8 cellular contexts compared by ENCODE assay signal in the genomic region with DNA sequence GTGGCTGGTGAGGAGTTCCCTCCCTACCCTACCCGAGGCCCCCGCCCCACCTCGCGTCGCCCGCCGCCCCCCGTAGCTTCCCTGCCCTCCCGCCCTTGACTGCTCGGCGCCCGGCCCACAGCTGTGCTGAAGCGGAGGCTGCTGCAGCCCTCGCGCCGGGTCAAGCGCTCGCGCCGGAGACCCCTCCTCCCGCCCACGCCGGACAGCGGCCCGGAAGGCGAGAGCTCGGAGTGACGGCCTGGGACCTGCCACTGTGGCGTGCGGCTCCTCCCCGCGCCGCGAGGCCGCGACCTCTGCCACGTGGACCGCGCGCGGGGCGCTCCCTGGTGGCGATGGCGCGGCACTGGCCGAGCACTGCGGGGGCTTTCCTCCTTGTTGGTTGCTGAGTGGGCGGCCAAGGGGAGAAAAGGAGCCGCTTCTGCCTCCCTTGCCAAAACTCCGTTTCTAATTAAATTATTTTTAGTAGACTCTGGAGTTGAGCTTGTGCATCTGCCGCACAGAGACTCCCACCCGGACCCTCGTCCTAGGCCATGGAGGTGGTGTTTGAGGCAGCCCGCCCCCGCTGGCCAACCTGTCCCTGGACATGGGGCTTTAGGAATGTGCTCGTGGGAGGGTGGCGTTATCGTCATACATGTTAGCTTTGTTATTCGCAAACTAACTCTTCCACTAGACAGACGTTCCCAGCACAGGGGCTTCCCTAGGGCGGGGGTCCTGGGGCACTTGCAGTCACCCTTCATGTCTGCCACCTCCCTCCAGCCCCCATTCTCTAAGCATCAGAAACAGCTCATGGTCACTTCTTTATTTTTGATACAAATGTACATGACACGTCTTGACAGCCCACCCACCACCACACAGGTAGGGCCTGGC. TPM values are rescaled to one million over a fixed set of nuclear protein-coding genes. Genes with fewer than 3 reads are reported as not detected.
DNase-seq lines count a peak whose midpoint lies in the region; ATAC-seq and TF ChIP-seq lines count a peak whose summit lies in the region.

No MANE protein-coding gene starts in this region.

- ATAC-seq in HG03469 (IDR thresholded peaks at IDR 0.05; ENCODE audit: unreplicated experiment): no peak

- no peaks in the 10 kb centered on the region for H3K4me1 Mint-ChIP-seq in Calu3 (ENCODE audit: low read depth, unreplicated experiment)

- H3K36me3 Mint-ChIP-seq in Calu3 (ENCODE audit: insufficient read depth, unreplicated experiment): peaks cover 42% of the 10 kb centered on the region

- H3K4me1 ChIP-seq in OCI-LY7 (ENCODE audit: insufficient read depth, low read length, poor library complexity, severe bottlenecking) (peaks cover 13% of the 10 kb centered on the region), adrenal gland (replicated peaks in 1 of 2) (peaks cover 22 to 24% of the 10 kb centered on the region in 2 donors), smooth muscle cell (ENCODE audit: low read depth) (peaks cover 16% of the 10 kb centered on the region)

- 18 to 64% (median 30%) methylated on average over 15 to 62 of the region's 62 CpGs for WGBS in adrenal gland, 4 donors
- WGBS in smooth muscle cell (ENCODE audit: low lambda C conversion rate): 22% methylated on average over 55 of the region's 62 CpGs

- H3K4me3 Mint-ChIP-seq in Calu3 (ENCODE audit: low read depth, unreplicated experiment): peak overlapping the region; percentile 18

- POLR2A ChIA-PET in OCI-LY7 (lab: Charles Lee): interaction anchor here (0.6 kb wide), 1 partner anchor 89 kb away, joined by 5 read pairs; no protein-coding TSS in a partner anchor

- H3K4me3 ChIP-seq in OCI-LY7 (ENCODE audit: low read depth, low read length, poor library complexity, severe bottlenecking): no peak overlapping the region
- peak overlapping the region in 1 of 4 donors; percentile 49 for H3K4me3 ChIP-seq in adrenal gland
- peak overlapping the region; percentile 29 for H3K4me3 ChIP-seq in smooth muscle cell

- H3K36me3 ChIP-seq in OCI-LY7 (ENCODE audit: insufficient read depth, low read length): peaks cover 47% of the 10 kb centered on the region
- H3K36me3 ChIP-seq in adrenal gland (replicated peaks in 1 of 2): peaks cover 0 to 42% of the 10 kb centered on the region in 2 donors
- no peaks in the 10 kb centered on the region for H3K36me3 ChIP-seq in smooth muscle cell (ENCODE audit: low read depth)

- H3K27me3 ChIP-seq in adrenal gland (no peaks in the 10 kb centered on the region), smooth muscle cell (ENCODE audit: low read depth) (no peaks in the 10 kb centered on the region)

- TF ChIP-seq POLR2A in adrenal gland (IDR thresholded peaks at IDR 0.05): no peak

- DNase-seq in Calu3 (no peak), OCI-LY7 (ENCODE audit: low spot score) (peak; percentile 60), adrenal gland (peak; percentile 49 to 80 (median 63)), hepatic stellate cell (ENCODE audit: low spot score) (peak; percentile 81), smooth muscle cell (lab: John Stamatoyannopoulos, UW; ENCODE audit: unreplicated experiment) (peak; percentile 55), GF-D8 (lab: John Stamatoyannopoulos, UW) (no peak), HK-2 (ENCODE audit: unreplicated experiment) (no peak)

- H3K27me3 Mint-ChIP-seq in Calu3 (ENCODE audit: unreplicated experiment): no peaks in the 10 kb centered on the region

- H3K27ac Mint-ChIP-seq in Calu3 (ENCODE audit: unreplicated experiment): no peak overlapping the region

- H3K4me2 ChIP-seq in OCI-LY7 (ENCODE audit: low read length): peak overlapping the region; percentile 41; the same call in 1 of the 2 replicates
- H3K4me2 ChIP-seq in smooth muscle cell: peak overlapping the region; percentile 76

- H3K9me3 ChIP-seq in OCI-LY7 (ENCODE audit: low read length) (no peaks in the 10 kb centered on the region), adrenal gland (replicated peaks in 1 of 3) (no peaks in the 10 kb centered on the region), smooth muscle cell (replicated peaks; ENCODE audit: low read depth) (no peaks in the 10 kb centered on the region)

- peaks cover 7% of the 10 kb centered on the region for H3F3A ChIP-seq in smooth muscle cell (ENCODE audit: low read depth)

- H2AFZ ChIP-seq in OCI-LY7 (ENCODE audit: low read length) (no peak overlapping the region), smooth muscle cell (ENCODE audit: low read depth) (no peak overlapping the region)

- CTCF ChIA-PET in Calu3 (lab: Charles Lee): interaction anchor here (0.6 kb wide), 1 partner anchor 1278 kb away, joined by 3 read pairs; no protein-coding TSS in a partner anchor
- CTCF ChIA-PET in OCI-LY7 (lab: Charles Lee; ENCODE audit: unreplicated experiment): interaction anchor here (0.7 kb wide), 1 partner anchor 46 kb away, joined by 3 read pairs; no protein-coding TSS in a partner anchor

- no peak overlapping the region for H3K27ac ChIP-seq in OCI-LY7 (ENCODE audit: low read depth, low read length, poor library complexity, severe bottlenecking)
- peak overlapping the region in 3 of 5 donors; percentile 44 to 76 (median 49) for H3K27ac ChIP-seq in adrenal gland
- H3K27ac ChIP-seq in smooth muscle cell (ENCODE audit: low read depth): peak overlapping the region; percentile 5

- BruUV-seq in Calu3 (replicated peaks; lab: Mats Ljungman, UMichigan) (no TSS peak), OCI-LY7 (replicated peaks; lab: Mats Ljungman, UMichigan) (no TSS peak)

- TF ChIP-seq CTCF in Calu3 (IDR thresholded peaks at IDR 0.05; ENCODE audit: unreplicated experiment) (no peak), OCI-LY7 (conservative IDR thresholded peaks at IDR 0.05; ENCODE audit: low read length) (peak; percentile 69), adrenal gland (IDR thresholded peaks at IDR 0.05) (peak; percentile 45 to 83 (median 63)), smooth muscle cell (IDR thresholded peaks at IDR 0.05; ENCODE audit: borderline replicate concordance, insufficient read depth, poor library complexity, severe bottlenecking) (peak; percentile 80)

- H3K9me3 Mint-ChIP-seq in Calu3 (ENCODE audit: low read depth, unreplicated experiment): no peaks in the 10 kb centered on the region

- H3K9me2 ChIP-seq in OCI-LY7 (ENCODE audit: insufficient read depth, low read length): no peaks in the 10 kb centered on the region

- no peak overlapping the region for H3K9ac ChIP-seq in smooth muscle cell (ENCODE audit: low read depth)

- intact Hi-C loops in Calu3 (cut with micrococcal nuclease; ENCODE audit: unreplicated experiment) (no loop called here), OCI-LY7 (cut with micrococcal nuclease; ENCODE audit: unreplicated experiment) (no loop called here), adrenal gland (cut with DNase I) (no loop called here)

- H3K79me2 ChIP-seq in OCI-LY7 (ENCODE audit: insufficient read depth, low read depth, low read length) (no peaks in the 10 kb centered on the region), smooth muscle cell (ENCODE audit: low read depth) (peaks cover 7% of the 10 kb centered on the region)

- H4K20me1 ChIP-seq in OCI-LY7 (ENCODE audit: insufficient read depth, low read length) (no peaks in the 10 kb centered on the region), smooth muscle cell (ENCODE audit: low read depth) (no peaks in the 10 kb centered on the region)

RNA-seq across cellular contexts. Expression of a gene that starts 4.4 kb away (rescaled TPM):
- 32.8 and 35.1 TPM in 2 replicates for total RNA-seq in Calu3 (2022)
- total RNA-seq in OCI-LY7 (2014; rRNA removed; shearing (Covaris generic)): 27.5 and 30.9 TPM in 2 replicates
- 20.8 and 26.5 TPM in 2 replicates for total RNA-seq in OCI-LY7 (2022)
- 10 to 100 TPM; 22.0 to 70.5 (median 45.2) TPM for total RNA-seq in adrenal gland
- 100 to 1,000 TPM in 2 of 3 donors, 1 to 10 TPM in 1; 4.2 to 163 (median 135) TPM for polyA plus RNA-seq in adrenal gland
- 35.4 and 50.7 TPM in 2 replicates for total RNA-seq in smooth muscle cell
- polyA plus RNA-seq in smooth muscle cell: 105 and 107 TPM in 2 replicates

RNA-seq across cellular contexts. Expression of a gene that starts 6.1 kb away (rescaled TPM):
- 12.5 and 12.9 TPM in 2 replicates for total RNA-seq in Calu3 (2022)
- 7.7 and 8.5 TPM in 2 replicates for total RNA-seq in OCI-LY7 (2014; rRNA removed; shearing (Covaris generic))
- total RNA-seq in OCI-LY7 (2022): 13.9 and 15.3 TPM in 2 replicates
- total RNA-seq in adrenal gland: 10 to 100 TPM in 1 of 8 donors, 1 to 10 TPM in 7; 4.7 to 11.1 (median 7.5) TPM
- 1 to 10 TPM; 2.9 to 4.1 (median 3.0) TPM for polyA plus RNA-seq in adrenal gland
- 5.0 and 7.0 TPM in 2 replicates for total RNA-seq in smooth muscle cell
- 6.4 and 7.4 TPM in 2 replicates for polyA plus RNA-seq in smooth muscle cell

RNA-seq across cellular contexts. Expression of a gene that starts 16.5 kb away (rescaled TPM):
- total RNA-seq in Calu3 (2022): 46.3 and 47.7 TPM in 2 replicates
- 38.8 and 44.3 TPM in 2 replicates for total RNA-seq in OCI-LY7 (2014; rRNA removed; shearing (Covaris generic))
- 60.2 and 69.6 TPM in 2 replicates for total RNA-seq in OCI-LY7 (2022)
- total RNA-seq in adrenal gland: 10 to 100 TPM; 21.3 to 36.6 (median 31.7) TPM
- polyA plus RNA-seq in adrenal gland: 10 to 100 TPM; 13.7 to 51.6 (median 33.4) TPM
- 12.7 and 17.6 TPM in 2 replicates for total RNA-seq in smooth muscle cell
- 23.0 and 34.7 TPM in 2 replicates for polyA plus RNA-seq in smooth muscle cell

RNA-seq across cellular contexts. Expression of a gene that starts 20.0 kb away (rescaled TPM):
- total RNA-seq in Calu3 (2022) (8.8 TPM in 2 replicates), OCI-LY7 (2022) (30.5 and 32.8 TPM in 2 replicates), adrenal gland (10 to 100 TPM in 1 of 8 donors, 1 to 10 TPM in 7; 2.5 to 11.7 (median 5.4) TPM), smooth muscle cell (2.8 and 3.6 TPM in 2 replicates)
- total RNA-seq in OCI-LY7 (2014; rRNA removed; shearing (Covaris generic)): 17.8 and 22.8 TPM in 2 replicates
- polyA plus RNA-seq in adrenal gland (10 to 100 TPM in 1 of 3 donors, 1 to 10 TPM in 2; 1.0 to 23.8 (median 7.2) TPM), smooth muscle cell (6.7 and 6.8 TPM in 2 replicates)

RNA-seq across cellular contexts. Expression of a gene that starts 49.8 kb away (rescaled TPM):
- 0.47 and 0.49 TPM in 2 replicates for total RNA-seq in Calu3 (2022)
- 3.9 and 5.9 TPM in 2 replicates for total RNA-seq in OCI-LY7 (2014; rRNA removed; shearing (Covaris generic))
- 6.2 and 7.5 TPM in 2 replicates for total RNA-seq in OCI-LY7 (2022)
- total RNA-seq in adrenal gland: 10 to 100 TPM in 1 of 8 donors, 1 to 10 TPM in 7; 1.1 to 14.8 (median 5.6) TPM
- polyA plus RNA-seq in adrenal gland: 10 to 100 TPM in 2 of 3 donors, under 1 TPM in 1; 0.44 to 34.0 (median 25.5) TPM
- 2.4 and 6.2 TPM in 2 replicates for total RNA-seq in smooth muscle cell
- polyA plus RNA-seq in smooth muscle cell: 2.4 and 2.9 TPM in 2 replicates

Comparison
In these comparisons a context has a peak if more than half of its experiments do, and no peak if none do; other contexts are left out.
1. DNase-seq: peak in OCI-LY7 (single experiment), adrenal gland (7 of 7), hepatic stellate cell (single experiment) and smooth muscle cell (single experiment); none in Calu3 (single experiment), GF-D8 (single experiment) and HK-2 (single experiment).